In the genomic region with DNA sequence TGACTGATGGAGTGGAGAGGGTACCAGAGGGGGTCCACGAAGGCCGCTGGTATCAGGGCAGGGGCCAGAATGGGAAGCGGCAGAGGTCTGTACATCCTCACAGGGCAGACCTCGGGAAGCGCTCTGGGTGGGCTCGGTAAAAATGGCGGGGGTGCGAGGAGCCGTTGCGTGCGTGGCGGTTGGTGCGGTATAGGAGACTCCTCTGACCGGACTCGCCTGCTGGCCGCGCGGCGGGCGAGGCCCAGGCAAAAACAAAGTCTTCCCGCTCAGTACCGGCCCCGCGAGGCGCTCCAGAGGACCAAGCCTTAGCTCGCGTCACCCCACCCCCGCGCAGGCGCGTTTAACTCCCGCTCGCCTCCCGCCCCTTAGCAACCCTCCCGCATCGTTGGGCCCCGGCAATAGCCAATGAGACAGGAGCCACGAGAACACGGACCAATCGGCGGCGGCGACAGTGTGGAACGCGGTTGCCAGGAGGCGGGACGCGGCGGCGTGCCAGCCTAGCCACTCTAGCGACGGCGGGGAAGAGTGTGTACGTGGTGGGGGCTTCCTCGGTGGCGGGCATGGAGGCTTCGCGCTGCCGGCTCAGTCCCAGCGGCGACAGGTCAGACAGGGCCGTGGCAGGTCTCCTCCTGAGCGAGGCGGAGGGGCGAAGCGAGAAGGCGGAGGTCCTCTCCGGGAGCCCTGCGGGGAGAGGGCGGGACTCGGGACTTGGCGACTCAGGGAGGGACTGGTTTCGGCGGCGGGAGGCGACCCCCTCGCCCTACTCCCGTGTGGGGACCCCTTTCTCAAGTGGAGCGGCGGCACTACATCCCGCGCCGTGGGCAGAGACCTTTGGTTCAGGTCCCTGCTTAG, we compare ENCODE assay signal across 8 cellular contexts. TPM values are rescaled to one million over a fixed set of nuclear protein-coding genes. Genes with fewer than 3 reads are reported as not detected.
A peak's percentile ranks its signal among the peaks of the same experiment; 100 is the strongest.
DNase-seq lines count a peak whose midpoint lies in the region; ATAC-seq and TF ChIP-seq lines count a peak whose summit lies in the region.

A gene with protein sequence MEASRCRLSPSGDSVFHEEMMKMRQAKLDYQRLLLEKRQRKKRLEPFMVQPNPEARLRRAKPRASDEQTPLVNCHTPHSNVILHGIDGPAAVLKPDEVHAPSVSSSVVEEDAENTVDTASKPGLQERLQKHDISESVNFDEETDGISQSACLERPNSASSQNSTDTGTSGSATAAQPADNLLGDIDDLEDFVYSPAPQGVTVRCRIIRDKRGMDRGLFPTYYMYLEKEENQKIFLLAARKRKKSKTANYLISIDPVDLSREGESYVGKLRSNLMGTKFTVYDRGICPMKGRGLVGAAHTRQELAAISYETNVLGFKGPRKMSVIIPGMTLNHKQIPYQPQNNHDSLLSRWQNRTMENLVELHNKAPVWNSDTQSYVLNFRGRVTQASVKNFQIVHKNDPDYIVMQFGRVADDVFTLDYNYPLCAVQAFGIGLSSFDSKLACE (plus strand): TSS at position 504 of the 852 bp plus-strand sequence. CDS start 57 bp downstream, at position 561.

- no peaks in the 10 kb centered on the region for H3K9me2 ChIP-seq in PC-3 (replicated peaks; ENCODE audit: low read length)

- H3K4me3 ChIP-seq in PC-3 (ENCODE audit: low read length) (peak within 1 kb of the TSS; percentile 99), esophagus (ENCODE audit: low read depth in 1 of 2, low read length in 2 of 2) (peak within 1 kb of the TSS; percentile 88 to 89), mucosa of stomach (ENCODE audit: low read length) (peak within 1 kb of the TSS; percentile 84)

- H3F3A ChIP-seq in PC-3 (ENCODE audit: low read length, unreplicated experiment), result no peaks in the 10 kb centered on the region

- no peaks in the 10 kb centered on the region for H3K9me3 ChIP-seq in PC-3 (ENCODE audit: low read length)
- no peaks in the 10 kb centered on the region for H3K9me3 ChIP-seq in esophagus (ENCODE audit: control insufficient read depth in 2 of 2, insufficient read depth in 1 of 2, low read depth in 1 of 2, low read length in 1 of 2)
- no peaks in the 10 kb centered on the region for H3K9me3 ChIP-seq in mucosa of stomach (ENCODE audit: control insufficient read depth, low read length)

- no peaks in the 10 kb centered on the region for H3K27me3 Mint-ChIP-seq in IgD-negative memory B cell
- no peaks in the 10 kb centered on the region for H3K27me3 Mint-ChIP-seq in activated T-cell treated with anti-CD3 and anti-CD28 coated beads, Interleukin-2, amount 50 U/mL, for 4 hours (ENCODE audit: low read depth)

- peaks cover 0 to 2% (median 0%) of the 10 kb centered on the region in 3 donors for H3K9me3 Mint-ChIP-seq in IgD-negative memory B cell
- H3K9me3 Mint-ChIP-seq in activated T-cell treated with anti-CD3 and anti-CD28 coated beads, Interleukin-2, amount 50 U/mL, for 4 hours, result no peaks in the 10 kb centered on the region

- CTCF ChIA-PET in PC-3 (lab: Charles Lee), result interaction anchor here (1.1 kb wide), 1 partner anchor 151 kb away, joined by 3 read pairs; no protein-coding TSS in a partner anchor

- H3K4me3 Mint-ChIP-seq in IgD-negative memory B cell, result peak within 1 kb of the TSS; percentile 94 to 99 (median 97)
- H3K4me3 Mint-ChIP-seq in activated T-cell treated with anti-CD3 and anti-CD28 coated beads, Interleukin-2, amount 50 U/mL, for 4 hours, result peak within 1 kb of the TSS; percentile 96

- 0 out of 2 replicates have a peak, but pooled peaks cover 3% of the 10 kb centered on the region for H4K20me1 ChIP-seq in PC-3 (ENCODE audit: low read length)

- H3K79me2 ChIP-seq in PC-3 (ENCODE audit: low read length), result peaks cover 39% of the 10 kb centered on the region

- peak within 1 kb of the TSS; percentile 59 for H3K27ac ChIP-seq in PC-3 (ENCODE audit: low read length)
- peak within 1 kb of the TSS; percentile 92 to 96 for H3K27ac ChIP-seq in esophagus (ENCODE audit: low read depth in 2 of 2, low read length in 1 of 2)

- no peak for TF ChIP-seq CTCF in PC-3 (conservative IDR thresholded peaks at IDR 0.05; ENCODE audit: low read depth, low read length)

- H3K27me3 ChIP-seq in PC-3 (ENCODE audit: low read length) (no peaks in the 10 kb centered on the region), esophagus (ENCODE audit: control insufficient read depth in 1 of 2, insufficient read depth in 2 of 2, low read length in 2 of 2) (no peaks in the 10 kb centered on the region), mucosa of stomach (ENCODE audit: control insufficient read depth, insufficient read depth, low read length) (no peaks in the 10 kb centered on the region)

- H3K27ac Mint-ChIP-seq in IgD-negative memory B cell, result peak within 1 kb of the TSS; percentile 90 to 98 (median 97)

- H3K9ac ChIP-seq in PC-3 (ENCODE audit: low read length), result peak within 1 kb of the TSS; percentile 90
- peak within 1 kb of the TSS; percentile 92 for H3K9ac ChIP-seq in mucosa of stomach (ENCODE audit: low read length)

- ATAC-seq in GM21529 (IDR thresholded peaks at IDR 0.05; ENCODE audit: unreplicated experiment) (peak; percentile 95), PC-3 (peak; percentile 87)
- ATAC-seq in activated T-cell treated with anti-CD3 and anti-CD28 coated beads, Interleukin-2, amount 50 U/mL, for 4 hours, result peak; percentile 99

- intact Hi-C loops in PC-3 (cut with micrococcal nuclease), result loop anchor here (2.0 kb wide), 1 partner anchor 14 kb away; a partner anchor contains a TSS

- peak within 1 kb of the TSS; percentile 96 for H2AFZ ChIP-seq in PC-3 (ENCODE audit: low read length)

- BruUV-seq in PC-3 (replicated peaks; lab: Mats Ljungman, UMichigan), result no TSS peak

- POLR2A ChIA-PET in PC-3 (lab: Charles Lee; ENCODE audit: unreplicated experiment), result no interaction called here

- peak; percentile 90 for DNase-seq in DMS153 (lab: John Stamatoyannopoulos, UW)
- peak; percentile 95 for DNase-seq in PC-3
- DNase-seq in activated T-cell treated with anti-CD3 and anti-CD28 coated beads, Interleukin-2, amount 50 U/mL, for 4 hours, result peak; percentile 98
- peak; percentile 97 to 98 for DNase-seq in stimulated activated CD8-positive, alpha-beta memory T cell treated with anti-CD3 and anti-CD28 coated beads, Interleukin-7, amount 100 ng/mL, for 1 hour (ENCODE audit: low read depth in 2 of 2)

- peaks cover 15% of the 10 kb centered on the region for H3K36me3 ChIP-seq in PC-3 (ENCODE audit: low read depth, low read length)
- H3K36me3 ChIP-seq in esophagus (ENCODE audit: control insufficient read depth in 2 of 2, insufficient read depth in 2 of 2, low read length in 1 of 2), result no peaks in the 10 kb centered on the region
- H3K36me3 ChIP-seq in mucosa of stomach (ENCODE audit: control insufficient read depth, insufficient read depth, low read length), result no peaks in the 10 kb centered on the region

- H3K4me1 Mint-ChIP-seq in IgD-negative memory B cell, result peaks cover 18 to 22% (median 19%) of the 10 kb centered on the region in 3 donors
- H3K4me1 Mint-ChIP-seq in activated T-cell treated with anti-CD3 and anti-CD28 coated beads, Interleukin-2, amount 50 U/mL, for 4 hours (ENCODE audit: low read depth), result peaks cover 27% of the 10 kb centered on the region

- 0% methylated on average over 82 to 83 of the region's 83 CpGs for WGBS in esophagus, 2 donors

- H3K4me1 ChIP-seq in PC-3 (ENCODE audit: insufficient read depth, low read length), result peaks cover 21% of the 10 kb centered on the region
- H3K4me1 ChIP-seq in esophagus (ENCODE audit: control insufficient read depth in 2 of 2, insufficient read depth in 2 of 2, low read length in 1 of 2), result no peaks in the 10 kb centered on the region
- peaks cover 5% of the 10 kb centered on the region for H3K4me1 ChIP-seq in mucosa of stomach (ENCODE audit: control insufficient read depth, insufficient read depth, low read length)

- no peaks in the 10 kb centered on the region for H3K36me3 Mint-ChIP-seq in IgD-negative memory B cell
- peaks cover 5% of the 10 kb centered on the region for H3K36me3 Mint-ChIP-seq in activated T-cell treated with anti-CD3 and anti-CD28 coated beads, Interleukin-2, amount 50 U/mL, for 4 hours (ENCODE audit: insufficient read depth)

- peak within 1 kb of the TSS; percentile 98 for H3K4me2 ChIP-seq in PC-3 (ENCODE audit: low read length)

RNA-seq across cellular contexts. Expression of the gene that starts here (rescaled TPM):
- 10.0 TPM for polyA plus RNA-seq in IgD-negative memory B cell
- total RNA-seq in PC-3 (2014; rRNA removed), result 19.8 and 22.6 TPM in 2 replicates
- 1 to 10 TPM; 7.0 to 8.6 (median 7.4) TPM for total RNA-seq in activated T-cell treated with anti-CD3 and anti-CD28 coated beads, Interleukin-2, amount 50 U/mL, for 4 hours
- polyA plus RNA-seq in esophagus, result 10 to 100 TPM; 12.8 to 15.0 TPM

Comparison
In these comparisons a context has a peak if more than half of its experiments do, and no peak if none do; other contexts are left out.
1. Peak in every context shown above with its lines: DNase-seq, ATAC-seq, H3K4me3 ChIP-seq and H3K27ac ChIP-seq.